Comparison of ENCODE assay signal across 7 cellular contexts in the genomic region with DNA sequence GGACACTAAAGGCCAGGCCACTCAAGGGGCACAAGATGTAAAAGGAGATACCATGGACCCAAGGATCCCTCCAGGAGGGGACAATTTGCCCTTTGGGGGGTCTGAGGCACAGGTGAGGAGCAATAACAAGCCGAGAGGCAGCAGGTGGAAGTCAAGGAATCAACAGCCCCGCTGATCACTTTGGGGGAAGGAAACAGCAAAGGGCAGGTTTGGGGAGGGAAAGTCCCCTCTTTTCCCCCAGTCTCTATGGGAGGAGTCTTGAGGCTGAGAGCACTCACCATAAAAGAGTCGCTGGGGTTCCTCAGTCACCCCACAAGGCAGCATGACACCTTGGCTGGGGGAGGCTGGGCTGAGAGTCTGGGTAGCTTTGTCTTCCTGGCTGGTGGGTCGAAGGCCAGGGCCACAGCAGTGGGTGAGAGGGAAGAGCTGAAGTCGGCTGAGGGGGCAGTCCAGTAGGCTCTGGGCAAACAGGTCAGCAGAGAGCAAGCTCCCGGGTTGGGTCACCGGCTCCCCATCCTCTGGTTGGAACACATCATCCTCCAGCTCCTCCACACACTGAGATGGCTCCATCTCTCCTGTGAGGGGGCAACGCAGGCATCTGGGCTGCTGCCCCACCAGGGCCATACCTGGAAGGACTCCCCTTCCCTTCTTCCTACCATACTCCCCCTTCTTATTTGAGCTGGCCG. TPM values are rescaled to one million over a fixed set of nuclear protein-coding genes. Genes with fewer than 3 reads are reported as not detected.
A peak's percentile ranks its signal among the peaks of the same experiment; 100 is the strongest.
DNase-seq lines count a peak whose midpoint lies in the region; ATAC-seq and TF ChIP-seq lines count a peak whose summit lies in the region.

No MANE protein-coding gene starts in this region.

- no peak overlapping the region for H3K4me3 ChIP-seq in iPS-20b (ENCODE audit: low read length)

- CTCF ChIA-PET in T-cell (lab: Charles Lee): interaction anchor here (0.6 to 1.9 kb wide), 10 partner anchors 8 to 1453 kb away, joined by 3 to 11 read pairs (median 4); no protein-coding TSS in a partner anchor

- H3K4me1 ChIP-seq in iPS-20b (ENCODE audit: insufficient read depth, low read length): peaks cover 46% of the 10 kb centered on the region

- peaks cover 3% of the 10 kb centered on the region for H3K36me3 Mint-ChIP-seq in T-cell

- no peaks in the 10 kb centered on the region for H3K9me3 ChIP-seq in iPS-20b (ENCODE audit: insufficient read depth, low read depth, low read length)

- H3K27me3 ChIP-seq in iPS-20b (ENCODE audit: insufficient read depth, low read length): peaks cover 11% of the 10 kb centered on the region; the same call in 1 of the 2 replicates

- ATAC-seq in T-cell (replicated peaks in 1 of 4) (peak in 1 of 4 experiments; percentile 22), GM18870 (IDR thresholded peaks at IDR 0.05; ENCODE audit: unreplicated experiment) (no peak)
- peak; percentile 60 for ATAC-seq in stimulated activated naive CD8-positive, alpha-beta T cell treated with anti-CD3 and anti-CD28 coated beads, Interleukin-15, amount 100 ng/mL, for 72 hours

- DNase-seq in T-cell: peak in 10 of 34 experiments; percentile 6 to 55 (median 27)
- peak in 1 of 2 donors; percentile 62 for DNase-seq in stimulated activated naive CD8-positive, alpha-beta T cell treated with anti-CD3 and anti-CD28 coated beads, Interleukin-15, amount 100 ng/mL, for 72 hours
- DNase-seq in HuH-7.5 (ENCODE audit: low spot score): no peak
- no peak for DNase-seq in NCI-H1436 (lab: John Stamatoyannopoulos, UW)

- H3K27ac ChIP-seq in iPS-20b (ENCODE audit: low read length): no peak overlapping the region

- no peaks in the 10 kb centered on the region for H3K9me3 Mint-ChIP-seq in T-cell
- H3K9me3 Mint-ChIP-seq in stimulated activated naive CD8-positive, alpha-beta T cell treated with anti-CD3 and anti-CD28 coated beads, Interleukin-15, amount 100 ng/mL, for 72 hours: no peaks in the 10 kb centered on the region

- no peaks in the 10 kb centered on the region for H3K27me3 Mint-ChIP-seq in T-cell
- peaks cover 7% of the 10 kb centered on the region for H3K27me3 Mint-ChIP-seq in stimulated activated naive CD8-positive, alpha-beta T cell treated with anti-CD3 and anti-CD28 coated beads, Interleukin-15, amount 100 ng/mL, for 72 hours

- peak overlapping the region; percentile 45; the same call in 1 of the 2 replicates for H3K9ac ChIP-seq in iPS-20b (ENCODE audit: low read depth, low read length)

- H3K36me3 ChIP-seq in iPS-20b (ENCODE audit: insufficient read depth, low read depth, low read length): 0 out of 2 replicates have a peak, but pooled peaks cover 8% of the 10 kb centered on the region

- TF ChIP-seq POLR2A in GM19193 (IDR thresholded peaks at IDR 0.05; ENCODE audit: extremely low read depth, insufficient read depth, insufficient read length): peak; percentile 95

- H3K4me1 Mint-ChIP-seq in T-cell: peaks cover 51 to 63% (median 58%) of the 10 kb centered on the region in 3 donors
- H3K4me1 Mint-ChIP-seq in stimulated activated naive CD8-positive, alpha-beta T cell treated with anti-CD3 and anti-CD28 coated beads, Interleukin-15, amount 100 ng/mL, for 72 hours: peaks cover 78% of the 10 kb centered on the region

- POLR2A ChIA-PET in T-cell (lab: Charles Lee): no interaction called here

- peak overlapping the region in 2 of 3 donors; percentile 67 to 79 for H3K4me3 Mint-ChIP-seq in T-cell
- peak overlapping the region; percentile 69 to 93 for H3K4me3 Mint-ChIP-seq in stimulated activated naive CD8-positive, alpha-beta T cell treated with anti-CD3 and anti-CD28 coated beads, Interleukin-15, amount 100 ng/mL, for 72 hours

- H3K27ac Mint-ChIP-seq in T-cell: peak overlapping the region; percentile 70 to 83
- peak overlapping the region; percentile 52 to 85 for H3K27ac Mint-ChIP-seq in stimulated activated naive CD8-positive, alpha-beta T cell treated with anti-CD3 and anti-CD28 coated beads, Interleukin-15, amount 100 ng/mL, for 72 hours

RNA-seq across cellular contexts. Expression of gene BMF, which starts 3.0 kb away (rescaled TPM):
- 10 to 100 TPM in 3 of 5 donors, 1 to 10 TPM in 2; 6.6 to 46.7 (median 42.4) TPM for total RNA-seq in T-cell

RNA-seq across cellular contexts. Expression of gene BUB1B, which starts 55.2 kb away (rescaled TPM):
- 1 to 10 TPM in 4 of 5 donors, under 1 TPM in 1; 0.79 to 2.2 (median 1.9) TPM for total RNA-seq in T-cell
